14 cellular contexts compared by ENCODE assay signal in the genomic region with DNA sequence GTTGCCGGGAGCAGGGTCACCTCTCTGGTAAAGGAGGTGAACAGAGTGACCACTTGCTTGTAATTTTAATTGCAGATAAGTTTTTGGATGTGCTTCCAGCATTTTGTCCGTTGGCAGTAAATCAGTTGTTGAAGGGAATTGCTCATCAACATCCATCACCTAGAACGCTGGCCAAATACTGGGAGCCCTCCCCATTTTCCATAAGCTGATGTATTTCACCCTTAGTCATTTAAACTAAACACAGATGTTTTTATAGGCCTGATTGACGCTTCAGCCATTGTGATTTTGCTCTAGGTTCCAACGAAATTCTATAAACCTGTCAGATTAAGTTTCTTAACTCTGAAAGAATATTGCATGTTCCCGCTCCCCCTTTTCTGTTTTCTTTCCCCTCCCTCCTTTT. TPM values are rescaled to one million over a fixed set of nuclear protein-coding genes. Genes with fewer than 3 reads are reported as not detected.
DNase-seq lines count a peak whose midpoint lies in the region; ATAC-seq and TF ChIP-seq lines count a peak whose summit lies in the region.
"Had no signal": no experiment of that assay in that cellular context is flagged by ENCODE, and none has a peak within 500 bp of the region (broad histone marks: within the 10 kb centered on the region; RNA-seq: fewer than 3 reads in every experiment).

No MANE protein-coding gene starts in this region.

- H3K36me3 Mint-ChIP-seq in activated CD4-positive, alpha-beta T cell treated with anti-CD3 and anti-CD28 coated beads, Interleukin-2, amount 10 ng/mL, durations not matched to agents 24 days and 14 days (ENCODE audit: low read depth): no peaks in the 10 kb centered on the region
- no peaks in the 10 kb centered on the region for H3K36me3 Mint-ChIP-seq in stimulated activated effector memory CD8-positive, alpha-beta T cell treated with anti-CD3 and anti-CD28 coated beads, Interleukin-12 subunit alpha, Interleukin-12 subunit beta, amount 100 ng/mL, for 72 hours

- H3K27ac Mint-ChIP-seq in activated CD4-positive, alpha-beta T cell treated with anti-CD3 and anti-CD28 coated beads, Interleukin-2, amount 10 ng/mL, durations not matched to agents 24 days and 14 days: no peak overlapping the region
- H3K27ac Mint-ChIP-seq in stimulated activated effector memory CD8-positive, alpha-beta T cell treated with anti-CD3 and anti-CD28 coated beads, Interleukin-12 subunit alpha, Interleukin-12 subunit beta, amount 100 ng/mL, for 72 hours: no peak overlapping the region

- H3K4me1 Mint-ChIP-seq in activated CD4-positive, alpha-beta T cell treated with anti-CD3 and anti-CD28 coated beads, Interleukin-2, amount 10 ng/mL, durations not matched to agents 24 days and 14 days: peaks cover 9% of the 10 kb centered on the region
- H3K4me1 Mint-ChIP-seq in stimulated activated effector memory CD8-positive, alpha-beta T cell treated with anti-CD3 and anti-CD28 coated beads, Interleukin-12 subunit alpha, Interleukin-12 subunit beta, amount 100 ng/mL, for 72 hours: peaks cover 13% of the 10 kb centered on the region

- no peak for ATAC-seq in stimulated activated effector memory CD8-positive, alpha-beta T cell treated with anti-CD3 and anti-CD28 coated beads, Interleukin-12 subunit alpha, Interleukin-12 subunit beta, amount 100 ng/mL, for 72 hours
- ATAC-seq in GM21423 (IDR thresholded peaks at IDR 0.05; ENCODE audit: unreplicated experiment) (no peak), psoas muscle (no peak)

- no peak overlapping the region for H3K27ac ChIP-seq in tibial artery
- H3K27ac ChIP-seq in psoas muscle: no peak overlapping the region
- H3K27ac ChIP-seq: foreskin keratinocyte had no signal

- H3K27me3 Mint-ChIP-seq in activated CD4-positive, alpha-beta T cell treated with anti-CD3 and anti-CD28 coated beads, Interleukin-2, amount 10 ng/mL, durations not matched to agents 24 days and 14 days: peaks cover 47% of the 10 kb centered on the region

- no peak for TF ChIP-seq CTCF in tibial artery (IDR thresholded peaks at IDR 0.05)
- TF ChIP-seq CTCF in psoas muscle (IDR thresholded peaks at IDR 0.05): no peak

- no peak for DNase-seq in activated CD4-positive, alpha-beta T cell treated with anti-CD3 and anti-CD28 coated beads, Interleukin-2, amount 10 ng/mL, durations not matched to agents 24 days and 14 days
- no peak for DNase-seq in activated CD4-positive, alpha-beta T cell treated with anti-CD3 and anti-CD28 coated beads, Interleukin-2, amount 50 U/mL, for 48 hours
- DNase-seq in NCI-H69 (lab: John Stamatoyannopoulos, UW) (peak; percentile 61), tibial artery (no peak), psoas muscle (no peak)
- DNase-seq in stimulated activated effector memory CD8-positive, alpha-beta T cell treated with anti-CD3 and anti-CD28 coated beads, Interleukin-12 subunit alpha, Interleukin-12 subunit beta, amount 100 ng/mL, for 72 hours (ENCODE audit: low spot score in 2 of 2): no peak
- DNase-seq: cortex of kidney, foreskin keratinocyte, kidney, NCI-H510A had no signal

- WGBS in psoas muscle, 3 donors: 31 to 37% (median 35%) methylated on average over 6 of the region's 6 CpGs

- H3K27me3 ChIP-seq in tibial artery: peaks cover 0 to 44% of the 10 kb centered on the region in 2 donors
- H3K27me3 ChIP-seq in psoas muscle (ENCODE audit: insufficient read depth in 3 of 3, low read length in 2 of 3): peaks cover 0 to 65% (median 17%) of the 10 kb centered on the region in 3 donors

- H3K4me3 ChIP-seq in iPS-18c (ENCODE audit: insufficient read depth, low read depth, low read length) (peak overlapping the region; percentile 68), tibial artery (no peak overlapping the region), psoas muscle (no peak overlapping the region)

- no peaks in the 10 kb centered on the region for H3K36me3 ChIP-seq in tibial artery
- no peaks in the 10 kb centered on the region for H3K36me3 ChIP-seq in psoas muscle (ENCODE audit: insufficient read depth in 1 of 2, low read depth in 1 of 2)

- H3K9me3 ChIP-seq in iPS-18c (ENCODE audit: control insufficient read depth, insufficient read depth, low read length) (no peaks in the 10 kb centered on the region), tibial artery (no peaks in the 10 kb centered on the region), psoas muscle (no peaks in the 10 kb centered on the region)

- H3K9me3 Mint-ChIP-seq in activated CD4-positive, alpha-beta T cell treated with anti-CD3 and anti-CD28 coated beads, Interleukin-2, amount 10 ng/mL, durations not matched to agents 24 days and 14 days: no peaks in the 10 kb centered on the region
- H3K9me3 Mint-ChIP-seq in stimulated activated effector memory CD8-positive, alpha-beta T cell treated with anti-CD3 and anti-CD28 coated beads, Interleukin-12 subunit alpha, Interleukin-12 subunit beta, amount 100 ng/mL, for 72 hours: no peaks in the 10 kb centered on the region

- intact Hi-C loops in activated CD4-positive, alpha-beta T cell treated with anti-CD3 and anti-CD28 coated beads, Interleukin-2, amount 10 ng/mL, durations not matched to agents 24 days and 14 days (cut with micrococcal nuclease): loop anchor here (2.0 to 10.0 kb wide), 3 partner anchors 317 to 552 kb away; partner anchors contain the start of gene GALNT13
- intact Hi-C loops in tibial artery (cut with DNase I; ENCODE audit: low total_unique reads): no loop called here
- intact Hi-C loops in psoas muscle (cut with DNase I): loop anchor here in 1 of 2 donors (5.0 kb wide), 1 partner anchor 617 kb away; no protein-coding TSS in a partner anchor

- H3K4me1 ChIP-seq in tibial artery (peaks cover 0 to 27% (median 24%) of the 10 kb centered on the region in 4 donors), psoas muscle (peaks cover 6% of the 10 kb centered on the region)
- H3K4me1 ChIP-seq: foreskin keratinocyte had no signal

- H3K4me3 Mint-ChIP-seq in activated CD4-positive, alpha-beta T cell treated with anti-CD3 and anti-CD28 coated beads, Interleukin-2, amount 10 ng/mL, durations not matched to agents 24 days and 14 days: peak overlapping the region; percentile 56
- H3K4me3 Mint-ChIP-seq in stimulated activated effector memory CD8-positive, alpha-beta T cell treated with anti-CD3 and anti-CD28 coated beads, Interleukin-12 subunit alpha, Interleukin-12 subunit beta, amount 100 ng/mL, for 72 hours: peak overlapping the region; percentile 30

RNA-seq across cellular contexts. Expression of gene RPRM, which starts 1.0 kb away (rescaled TPM):
- not detected in 2 replicates for total RNA-seq in activated CD4-positive, alpha-beta T cell treated with anti-CD3 and anti-CD28 coated beads, Interleukin-2, amount 10 ng/mL, durations not matched to agents 24 days and 14 days
- total RNA-seq in psoas muscle: not detected
- polyA plus RNA-seq in psoas muscle: not detected
- total RNA-seq: foreskin keratinocyte, myocyte had no signal
- polyA plus RNA-seq: AG04450, foreskin keratinocyte had no signal
